ENCODE assay signal across 1 cellular context in genomic region chr1:235138821-235139220, GRCh38.
TF ChIP-seq lines count a peak whose summit lies in the region.

No MANE protein-coding gene starts in this region.

TF ChIP-seq in WTC11, 78 proteins besides CTCF, POLR2A, EP300 and RAD21 (continued from another document):
- TF ChIP-seq ARID4B (CRISPR knock-in tag; IDR thresholded peaks at IDR 0.05; ENCODE audit: borderline replicate concordance): no peak
